Comparison of ENCODE assay signal across 1 cellular context in genomic region chr17:59733697-59734096, GRCh38.
A peak's percentile ranks its signal among the peaks of the same experiment; 100 is the strongest.
TF ChIP-seq lines count a peak whose summit lies in the region.

No MANE protein-coding gene starts in this region.

TF ChIP-seq in HepG2, 621 proteins besides CTCF, POLR2A, EP300 and RAD21 (continued from another document):
- no peak for TF ChIP-seq HNF1B (CRISPR knock-in tag; IDR thresholded peaks at IDR 0.05)
- peak; percentile 85 for TF ChIP-seq ZNF629 (CRISPR knock-in tag; conservative IDR thresholded peaks at IDR 0.05)
- TF ChIP-seq ZNF614 (CRISPR knock-in tag; IDR thresholded peaks at IDR 0.05; ENCODE audit: borderline replicate concordance): no peak
